Comparison of ENCODE assay signal across 35 cellular contexts in the genomic region with DNA sequence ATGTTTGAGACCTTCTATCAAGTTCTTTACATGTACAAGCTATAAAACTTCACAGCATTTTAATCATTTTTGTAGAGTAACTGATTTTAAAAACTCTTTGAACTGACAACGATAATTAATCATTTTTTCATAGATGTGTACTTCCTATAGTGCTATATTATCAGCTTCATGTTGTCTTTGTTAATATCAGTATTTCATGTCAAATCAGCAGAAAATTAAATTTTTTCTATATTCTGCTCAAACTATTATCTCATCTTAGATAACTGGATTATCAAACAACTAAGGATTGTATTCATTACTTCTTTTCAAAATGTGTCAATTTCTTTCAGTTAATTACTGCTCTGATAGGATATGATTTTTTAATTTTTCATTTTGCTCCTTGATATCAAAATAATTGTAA.
"Had no signal": no experiment of that assay in that cellular context is flagged by ENCODE, and none has a peak within 500 bp of the region (broad histone marks: within the 10 kb centered on the region; RNA-seq: fewer than 3 reads in every experiment).

No MANE protein-coding gene starts in this region.

- DNase-seq: activated CD4-positive, alpha-beta memory T cell treated with anti-CD3 and anti-CD28 coated beads, Interleukin-2, amount 10 ng/mL, durations not matched to agents 7 days and 5 days; activated CD4-positive, alpha-beta T cell treated with anti-CD3 and anti-CD28 coated beads for 1 hour; activated CD4-positive, alpha-beta T cell treated with anti-CD3 and anti-CD28 coated beads for 36 hours; activated CD4-positive, alpha-beta T cell treated with anti-CD3 and anti-CD28 coated beads for 48 hours; activated CD4-positive, alpha-beta T cell treated with anti-CD3 and anti-CD28 coated beads, Interleukin-2, amount 10 ng/mL, durations not matched to agents 7 days and 5 days; activated CD4-positive, alpha-beta T cell treated with anti-CD3 and anti-CD28 coated beads, Interleukin-2, amount 50 U/mL, for 48 hours; activated CD4-positive, CD25-positive, alpha-beta regulatory T cell; activated CD8-positive, alpha-beta memory T cell treated with anti-CD3 and anti-CD28 coated beads for 24 hours; activated CD8-positive, alpha-beta memory T cell treated with anti-CD3 and anti-CD28 coated beads, Interleukin-2, amount 10 ng/mL, durations not matched to agents 7 days and 5 days; activated CD8-positive, alpha-beta memory T cell treated with anti-CD3 and anti-CD28 coated beads, Interleukin-2, amount 50 U/mL, for 48 hours; activated CD8-positive, alpha-beta T cell treated with anti-CD3 and anti-CD28 coated beads, Interleukin-2, amount 10 ng/mL, durations not matched to agents 7 days and 5 days; activated effector memory CD4-positive, alpha-beta T cell treated with Interleukin-2 at 50 U/mL for 16 hours; activated gamma-delta T cell; activated naive CD4-positive, alpha-beta T cell treated with anti-CD3 and anti-CD28 coated beads, Interleukin-2, amount 10 ng/mL, durations not matched to agents 7 days and 5 days; activated naive CD4-positive, alpha-beta T cell treated with Interleukin-2 at 50 U/mL for 16 hours; activated naive CD8-positive, alpha-beta T cell treated with anti-CD3 and anti-CD28 coated beads, Interleukin-2, amount 10 ng/mL, durations not matched to agents 7 days and 5 days; activated T-cell treated with anti-CD3 and anti-CD28 coated beads, Interleukin-2, amount 50 U/mL, for 24 hours; activated T-cell treated with anti-CD3 and anti-CD28 coated beads, Interleukin-2, amount 50 U/mL, for 48 hours; adrenal gland; amniotic stem cell; aorta; body of pancreas; brain microvascular endothelial cell; central memory CD4-positive, alpha-beta T cell; T-helper 17 cell; T1000; WERI-Rb-1 had no signal

- H3K27me3 ChIP-seq: adrenal gland, body of pancreas, brain microvascular endothelial cell, breast epithelium had no signal

- H3K4me1 Mint-ChIP-seq: activated CD4-positive, alpha-beta memory T cell treated with anti-CD3 and anti-CD28 coated beads, Interleukin-2, amount 10 ng/mL, durations not matched to agents 7 days and 5 days; activated CD4-positive, alpha-beta T cell treated with anti-CD3 and anti-CD28 coated beads for 36 hours; activated CD4-positive, alpha-beta T cell treated with anti-CD3 and anti-CD28 coated beads, Interleukin-2, amount 10 ng/mL, durations not matched to agents 7 days and 5 days; activated CD8-positive, alpha-beta memory T cell treated with anti-CD3 and anti-CD28 coated beads, Interleukin-2, amount 10 ng/mL, durations not matched to agents 7 days and 5 days; activated naive CD4-positive, alpha-beta T cell treated with anti-CD3 and anti-CD28 coated beads, Interleukin-2, amount 10 ng/mL, durations not matched to agents 7 days and 5 days; activated naive CD4-positive, alpha-beta T cell treated with anti-CD3 and anti-CD28 coated beads, Interleukin-2, amount 50 U/mL, for 24 hours; activated naive CD8-positive, alpha-beta T cell treated with anti-CD3 and anti-CD28 coated beads, Interleukin-2, amount 10 ng/mL, durations not matched to agents 7 days and 5 days; T-helper 17 cell; WTC11 had no signal

- H3K4me1 ChIP-seq: adrenal gland, body of pancreas, breast epithelium had no signal

- H3K27ac ChIP-seq: adrenal gland, body of pancreas, brain microvascular endothelial cell, breast epithelium, WERI-Rb-1 had no signal

- H3K9me3 ChIP-seq: adrenal gland, body of pancreas, breast epithelium had no signal

- H3K27me3 Mint-ChIP-seq: activated CD4-positive, alpha-beta memory T cell treated with anti-CD3 and anti-CD28 coated beads, Interleukin-2, amount 10 ng/mL, durations not matched to agents 7 days and 5 days; activated CD4-positive, alpha-beta T cell treated with anti-CD3 and anti-CD28 coated beads for 36 hours; activated CD4-positive, alpha-beta T cell treated with anti-CD3 and anti-CD28 coated beads, Interleukin-2, amount 10 ng/mL, durations not matched to agents 7 days and 5 days; activated CD8-positive, alpha-beta memory T cell treated with anti-CD3 and anti-CD28 coated beads, Interleukin-2, amount 10 ng/mL, durations not matched to agents 7 days and 5 days; activated naive CD4-positive, alpha-beta T cell treated with anti-CD3 and anti-CD28 coated beads, Interleukin-2, amount 10 ng/mL, durations not matched to agents 7 days and 5 days; activated naive CD4-positive, alpha-beta T cell treated with anti-CD3 and anti-CD28 coated beads, Interleukin-2, amount 50 U/mL, for 24 hours; activated naive CD8-positive, alpha-beta T cell; activated naive CD8-positive, alpha-beta T cell treated with anti-CD3 and anti-CD28 coated beads, Interleukin-2, amount 10 ng/mL, durations not matched to agents 7 days and 5 days; activated T-cell treated with anti-CD3 and anti-CD28 coated beads, Interleukin-2, amount 50 U/mL, for 24 hours; T-helper 17 cell had no signal

- H3K27ac Mint-ChIP-seq: activated CD4-positive, alpha-beta memory T cell treated with anti-CD3 and anti-CD28 coated beads, Interleukin-2, amount 10 ng/mL, durations not matched to agents 7 days and 5 days; activated CD4-positive, alpha-beta T cell treated with anti-CD3 and anti-CD28 coated beads for 36 hours; activated CD4-positive, alpha-beta T cell treated with anti-CD3 and anti-CD28 coated beads, Interleukin-2, amount 10 ng/mL, durations not matched to agents 7 days and 5 days; activated CD8-positive, alpha-beta memory T cell treated with anti-CD3 and anti-CD28 coated beads, Interleukin-2, amount 10 ng/mL, durations not matched to agents 7 days and 5 days; activated CD8-positive, alpha-beta T cell treated with anti-CD3 and anti-CD28 coated beads, Interleukin-2, amount 10 ng/mL, durations not matched to agents 7 days and 5 days; activated naive CD4-positive, alpha-beta T cell treated with anti-CD3 and anti-CD28 coated beads, Interleukin-2, amount 10 ng/mL, durations not matched to agents 7 days and 5 days; activated naive CD4-positive, alpha-beta T cell treated with anti-CD3 and anti-CD28 coated beads, Interleukin-2, amount 50 U/mL, for 24 hours; activated naive CD8-positive, alpha-beta T cell; activated naive CD8-positive, alpha-beta T cell treated with anti-CD3 and anti-CD28 coated beads, Interleukin-2, amount 10 ng/mL, durations not matched to agents 7 days and 5 days; activated T-cell treated with anti-CD3 and anti-CD28 coated beads, Interleukin-2, amount 50 U/mL, for 24 hours; activated T-helper 2 cell treated with anti-CD3 and anti-CD28 coated beads, Interferon-gamma antibody, Interleukin-2, Interleukin-4, amounts not matched to agents 10 μg/mL and 5 μg/mL and 100 μg/mL, durations not matched to agents 14 hours and 24 hours and 36 hours; T-helper 17 cell; WTC11 had no signal

- H3K4me3 ChIP-seq: adrenal gland, body of pancreas, breast epithelium had no signal

- H3K36me3 ChIP-seq: adrenal gland, brain microvascular endothelial cell, breast epithelium, WERI-Rb-1 had no signal

- H3K36me3 Mint-ChIP-seq: activated CD8-positive, alpha-beta memory T cell treated with anti-CD3 and anti-CD28 coated beads, Interleukin-2, amount 10 ng/mL, durations not matched to agents 7 days and 5 days; activated naive CD4-positive, alpha-beta T cell treated with anti-CD3 and anti-CD28 coated beads, Interleukin-2, amount 10 ng/mL, durations not matched to agents 7 days and 5 days; activated naive CD4-positive, alpha-beta T cell treated with anti-CD3 and anti-CD28 coated beads, Interleukin-2, amount 50 U/mL, for 24 hours; activated naive CD8-positive, alpha-beta T cell; activated naive CD8-positive, alpha-beta T cell treated with anti-CD3 and anti-CD28 coated beads, Interleukin-2, amount 10 ng/mL, durations not matched to agents 7 days and 5 days; WTC11 had no signal

- H3K9me3 Mint-ChIP-seq: activated CD4-positive, alpha-beta T cell treated with anti-CD3 and anti-CD28 coated beads, Interleukin-2, amount 10 ng/mL, durations not matched to agents 7 days and 5 days; activated naive CD8-positive, alpha-beta T cell treated with anti-CD3 and anti-CD28 coated beads, Interleukin-2, amount 10 ng/mL, durations not matched to agents 7 days and 5 days; activated T-helper 2 cell treated with anti-CD3 and anti-CD28 coated beads, Interferon-gamma antibody, Interleukin-2, Interleukin-4, amounts not matched to agents 10 μg/mL and 5 μg/mL and 100 μg/mL, durations not matched to agents 14 hours and 24 hours and 36 hours had no signal

- FAIRE-seq: astrocyte, colon had no signal

- ATAC-seq: activated CD4-positive, alpha-beta T cell treated with anti-CD3 and anti-CD28 coated beads for 36 hours; activated CD4-positive, CD25-positive, alpha-beta regulatory T cell treated with anti-CD3 and anti-CD28 coated beads, Interleukin-2, amount 50 U/mL, for 24 hours; activated CD8-positive, alpha-beta memory T cell treated with anti-CD3 and anti-CD28 coated beads, Interleukin-2, amount 10 ng/mL, durations not matched to agents 7 days and 5 days; activated CD8-positive, alpha-beta T cell treated with anti-CD3 and anti-CD28 coated beads, Interleukin-2, amount 10 ng/mL, durations not matched to agents 7 days and 5 days; body of pancreas; T-helper 17 cell; WTC11 had no signal

- H3K4me3 Mint-ChIP-seq: activated CD4-positive, alpha-beta memory T cell treated with anti-CD3 and anti-CD28 coated beads, Interleukin-2, amount 10 ng/mL, durations not matched to agents 7 days and 5 days; activated CD4-positive, alpha-beta T cell treated with anti-CD3 and anti-CD28 coated beads for 36 hours; activated CD4-positive, alpha-beta T cell treated with anti-CD3 and anti-CD28 coated beads, Interleukin-2, amount 10 ng/mL, durations not matched to agents 7 days and 5 days; activated CD8-positive, alpha-beta memory T cell treated with anti-CD3 and anti-CD28 coated beads, Interleukin-2, amount 10 ng/mL, durations not matched to agents 7 days and 5 days; activated CD8-positive, alpha-beta T cell treated with anti-CD3 and anti-CD28 coated beads, Interleukin-2, amount 10 ng/mL, durations not matched to agents 7 days and 5 days; activated naive CD4-positive, alpha-beta T cell treated with anti-CD3 and anti-CD28 coated beads, Interleukin-2, amount 10 ng/mL, durations not matched to agents 7 days and 5 days; activated naive CD4-positive, alpha-beta T cell treated with anti-CD3 and anti-CD28 coated beads, Interleukin-2, amount 50 U/mL, for 24 hours; activated naive CD8-positive, alpha-beta T cell; activated naive CD8-positive, alpha-beta T cell treated with anti-CD3 and anti-CD28 coated beads, Interleukin-2, amount 10 ng/mL, durations not matched to agents 7 days and 5 days; activated T-cell treated with anti-CD3 and anti-CD28 coated beads, Interleukin-2, amount 50 U/mL, for 24 hours; T-helper 17 cell; WTC11 had no signal
